Comparison of ENCODE assay signal across 17 cellular contexts in genomic region chr20:3021777-3022176, GRCh38. TPM values are rescaled to one million over a fixed set of nuclear protein-coding genes. Genes with fewer than 3 reads are reported as not detected.
"Had no signal": no experiment of that assay in that cellular context is flagged by ENCODE, and none has a peak within 500 bp of the region (broad histone marks: within the 10 kb centered on the region; RNA-seq: fewer than 3 reads in every experiment).

No MANE protein-coding gene starts in this region.

- H3K4me1 ChIP-seq: gastroesophageal sphincter, heart right ventricle, left lung, right lobe of liver, SJSA1, vagina had no signal

- H3K9me3 ChIP-seq: gastroesophageal sphincter, heart right ventricle, left lung, right lobe of liver, SJSA1, thyroid gland, vagina had no signal

- H3K27ac Mint-ChIP-seq: activated CD8-positive, alpha-beta T cell treated with anti-CD3 and anti-CD28 coated beads for 36 hours had no signal

- H3K27ac ChIP-seq: gastroesophageal sphincter, heart right ventricle, left lung, right lobe of liver, SJSA1, thyroid gland, vagina had no signal

- H3K9me3 Mint-ChIP-seq: activated CD8-positive, alpha-beta T cell treated with anti-CD3 and anti-CD28 coated beads for 36 hours; natural killer cell had no signal

- H3K4me1 Mint-ChIP-seq: natural killer cell had no signal

- FAIRE-seq: colon had no signal

- DNase-seq: activated CD8-positive, alpha-beta T cell treated with anti-CD3 and anti-CD28 coated beads for 36 hours; activated naive CD4-positive, alpha-beta T cell treated with anti-CD3 and anti-CD28 coated beads, Interleukin-2, amount 50 U/mL, for 16 hours; amniotic stem cell; caudate nucleus; heart right ventricle; islet precursor cell; left lung; mammary epithelial cell; natural killer cell; right lobe of liver; thyroid gland had no signal

- H3K4me3 ChIP-seq: gastroesophageal sphincter, heart right ventricle, left lung, right lobe of liver, SJSA1, thyroid gland, vagina had no signal

- H3K27me3 Mint-ChIP-seq: activated CD8-positive, alpha-beta T cell treated with anti-CD3 and anti-CD28 coated beads for 36 hours had no signal

- ATAC-seq: activated CD4-positive, CD25-positive, alpha-beta regulatory T cell treated with anti-CD3 and anti-CD28 coated beads, Interleukin-2, amount 50 U/mL, for 24 hours; activated CD8-positive, alpha-beta T cell treated with anti-CD3 and anti-CD28 coated beads for 36 hours; gastroesophageal sphincter; left lung; natural killer cell had no signal

- H3K27me3 ChIP-seq: gastroesophageal sphincter, heart right ventricle, left lung, right lobe of liver, SJSA1, thyroid gland, vagina had no signal

- H3K4me3 Mint-ChIP-seq: activated CD8-positive, alpha-beta T cell treated with anti-CD3 and anti-CD28 coated beads for 36 hours; natural killer cell had no signal

RNA-seq across cellular contexts. Expression of gene GNRH2, which starts 21.6 kb away (rescaled TPM):
- total RNA-seq: pulmonary artery endothelial cell, SJSA1, vagina had no signal
- polyA plus RNA-seq: heart right ventricle, mammary epithelial cell had no signal

RNA-seq across cellular contexts. Expression of gene OXT, which starts 49.6 kb away (rescaled TPM):
- total RNA-seq: activated CD8-positive, alpha-beta T cell treated with anti-CD3 and anti-CD28 coated beads for 36 hours; gastroesophageal sphincter; mammary epithelial cell; natural killer cell; pulmonary artery endothelial cell; SJSA1; thyroid gland; vagina had no signal
- polyA plus RNA-seq: mammary epithelial cell had no signal
